ENCODE assay signal across 21 cellular contexts in the genomic region with DNA sequence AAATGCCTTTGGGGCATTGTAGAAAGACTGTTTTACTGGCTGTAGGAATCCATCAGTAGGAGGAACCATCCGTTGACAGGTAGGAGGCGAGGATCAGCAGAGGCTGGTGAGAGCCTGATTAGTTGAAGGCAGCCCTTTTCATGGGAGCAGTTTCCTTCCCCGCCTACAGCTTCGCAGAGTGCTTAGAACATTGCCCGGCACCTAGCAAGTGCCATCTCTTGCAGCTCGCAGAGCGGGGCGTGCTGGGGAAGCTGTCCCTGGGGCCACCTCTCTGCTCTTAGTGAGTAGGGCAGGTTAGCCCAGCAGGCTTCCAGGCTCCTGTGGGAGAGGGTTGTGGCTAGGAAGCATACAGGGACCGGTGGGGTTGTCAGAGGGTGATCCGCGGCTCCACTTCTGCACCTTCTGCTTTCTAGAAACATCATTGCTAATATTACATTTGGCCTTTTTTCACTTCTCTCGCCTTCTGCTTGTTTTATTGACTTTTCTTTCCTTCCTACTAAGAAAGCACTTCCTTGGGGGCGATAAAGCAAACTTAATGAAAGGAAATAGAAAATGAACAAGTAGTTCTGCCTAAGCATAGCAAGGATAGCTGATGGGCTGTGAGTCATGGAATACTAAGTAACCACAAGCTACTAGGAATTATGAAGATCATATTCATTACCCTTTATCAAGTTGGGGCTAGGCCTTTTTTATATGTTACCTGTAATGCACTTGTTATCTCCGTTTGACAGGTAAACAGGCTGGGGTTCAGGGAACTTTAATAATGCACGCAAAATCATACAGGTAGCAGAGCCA.
A peak's percentile ranks its signal among the peaks of the same experiment; 100 is the strongest.
DNase-seq lines count a peak whose midpoint lies in the region; ATAC-seq and TF ChIP-seq lines count a peak whose summit lies in the region.
"Had no signal": no experiment of that assay in that cellular context is flagged by ENCODE, and none has a peak within 500 bp of the region (broad histone marks: within the 10 kb centered on the region; RNA-seq: fewer than 3 reads in every experiment).

No MANE protein-coding gene starts in this region.

- H3K9me3 ChIP-seq in PC-3 (ENCODE audit: low read length), result no peaks in the 10 kb centered on the region
- H3K9me3 ChIP-seq: stomach, uterus had no signal

- H3K4me3 ChIP-seq in PC-3 (ENCODE audit: low read length) (no peak overlapping the region), fibroblast of mammary gland (ENCODE audit: control insufficient read depth, low read depth, low read length) (no peak overlapping the region), retinal pigment epithelial cell (ENCODE audit: low read length) (no peak overlapping the region)
- H3K4me3 ChIP-seq: stomach, uterus had no signal

- no peaks in the 10 kb centered on the region for H3F3A ChIP-seq in PC-3 (ENCODE audit: low read length, unreplicated experiment)

- intact Hi-C loops in PC-3 (cut with micrococcal nuclease), result no loop called here

- no peaks in the 10 kb centered on the region for H3K27me3 Mint-ChIP-seq in activated naive CD4-positive, alpha-beta T cell treated with anti-CD3 and anti-CD28 coated beads, Interleukin-2, amount 50 U/mL, for 24 hours
- H3K27me3 Mint-ChIP-seq in osteocyte (ENCODE audit: unreplicated experiment), result no peaks in the 10 kb centered on the region

- peaks cover 40% of the 10 kb centered on the region for H3K36me3 ChIP-seq in PC-3 (ENCODE audit: low read depth, low read length)
- H3K36me3 ChIP-seq: uterus had no signal

- POLR2A ChIA-PET in PC-3 (lab: Charles Lee; ENCODE audit: unreplicated experiment), result interaction anchor here (0.7 kb wide), 1 partner anchor 152 kb away, joined by 3 read pairs; no protein-coding TSS in a partner anchor

- no peak for DNase-seq in activated naive CD4-positive, alpha-beta T cell treated with anti-CD3 and anti-CD28 coated beads, Interleukin-2, amount 50 U/mL, for 72 hours (ENCODE audit: low spot score in 2 of 2)
- peak; percentile 75 for DNase-seq in PC-3
- DNase-seq in fibroblast of mammary gland (ENCODE audit: low read depth), result peak; percentile 58
- DNase-seq in retinal pigment epithelial cell (ENCODE audit: low read depth), result peak; percentile 19
- DNase-seq in midbrain (lab: John Stamatoyannopoulos, UW), result no peak
- DNase-seq in osteocyte (ENCODE audit: extremely low spot score, unreplicated experiment), result no peak
- no peak for DNase-seq in activated gamma-delta T cell (lab: John Stamatoyannopoulos, UW)
- DNase-seq: ACHN; activated CD4-positive, CD25-positive, alpha-beta regulatory T cell; activated CD8-positive, alpha-beta memory T cell treated with anti-CD3 and anti-CD28 coated beads, Interleukin-2, amount 50 U/mL, for 48 hours; activated naive CD4-positive, alpha-beta T cell treated with anti-CD3 and anti-CD28 coated beads, Interleukin-2, amount 50 U/mL, for 16 hours; COR-L47; GDM1; kidney; NCI-H1436; NK-92 treated with Interleukin-12 subunit alpha and Interleukin-12 subunit beta, amount 100 ng/mL, for 24 hours; stomach; uterus had no signal

- peaks cover 34% of the 10 kb centered on the region for H3K36me3 Mint-ChIP-seq in activated naive CD4-positive, alpha-beta T cell treated with anti-CD3 and anti-CD28 coated beads, Interleukin-2, amount 50 U/mL, for 24 hours
- peaks cover 25 to 38% of the 10 kb centered on the region in 2 donors for H3K36me3 Mint-ChIP-seq in activated naive CD4-positive, alpha-beta T cell treated with anti-CD3 and anti-CD28 coated beads, Interleukin-2, amount 50 U/mL, for 72 hours
- peaks cover 56% of the 10 kb centered on the region for H3K36me3 Mint-ChIP-seq in osteocyte (ENCODE audit: unreplicated experiment)

- no peaks in the 10 kb centered on the region for H3K79me2 ChIP-seq in PC-3 (ENCODE audit: low read length)

- CTCF ChIA-PET in PC-3 (lab: Charles Lee), result interaction anchor here (0.7 kb wide), 1 partner anchor 51 kb away, joined by 3 read pairs; no protein-coding TSS in a partner anchor

- H3K4me3 Mint-ChIP-seq in activated naive CD4-positive, alpha-beta T cell treated with anti-CD3 and anti-CD28 coated beads, Interleukin-2, amount 50 U/mL, for 24 hours, result no peak overlapping the region
- no peak overlapping the region for H3K4me3 Mint-ChIP-seq in osteocyte (ENCODE audit: unreplicated experiment)
- H3K4me3 Mint-ChIP-seq: T-helper 1 cell treated with Interleukin-12 subunit alpha and Interleukin-12 subunit beta and Interleukin-4 antibody, amounts not matched to agents 30 μg/mL and 1 μg/mL, for 36 hours had no signal

- H2AFZ ChIP-seq in PC-3 (ENCODE audit: low read length), result no peak overlapping the region

- peaks cover 20% of the 10 kb centered on the region for H3K4me1 Mint-ChIP-seq in activated naive CD4-positive, alpha-beta T cell treated with anti-CD3 and anti-CD28 coated beads, Interleukin-2, amount 50 U/mL, for 24 hours
- peaks cover 2% of the 10 kb centered on the region for H3K4me1 Mint-ChIP-seq in osteocyte (ENCODE audit: unreplicated experiment)

- H3K9me3 Mint-ChIP-seq in activated naive CD4-positive, alpha-beta T cell treated with anti-CD3 and anti-CD28 coated beads, Interleukin-2, amount 50 U/mL, for 24 hours, result peaks cover 7% of the 10 kb centered on the region
- no peaks in the 10 kb centered on the region for H3K9me3 Mint-ChIP-seq in activated naive CD4-positive, alpha-beta T cell treated with anti-CD3 and anti-CD28 coated beads, Interleukin-2, amount 50 U/mL, for 72 hours
- peaks cover 9% of the 10 kb centered on the region for H3K9me3 Mint-ChIP-seq in osteocyte (ENCODE audit: unreplicated experiment)

- H3K9ac ChIP-seq in PC-3 (ENCODE audit: low read length), result no peak overlapping the region
- H3K9ac ChIP-seq: KMS-11 had no signal

- no peak for ATAC-seq in activated naive CD4-positive, alpha-beta T cell treated with anti-CD3 and anti-CD28 coated beads, Interleukin-2, amount 50 U/mL, for 72 hours
- peak; percentile 92 for ATAC-seq in PC-3

- no peaks in the 10 kb centered on the region for H3K9me2 ChIP-seq in PC-3 (replicated peaks; ENCODE audit: low read length)

- peak overlapping the region; percentile 55 for H3K27ac Mint-ChIP-seq in activated naive CD4-positive, alpha-beta T cell treated with anti-CD3 and anti-CD28 coated beads, Interleukin-2, amount 50 U/mL, for 24 hours
- H3K27ac Mint-ChIP-seq in activated naive CD4-positive, alpha-beta T cell treated with anti-CD3 and anti-CD28 coated beads, Interleukin-2, amount 50 U/mL, for 72 hours, result peak overlapping the region in 1 of 2 donors; percentile 15
- H3K27ac Mint-ChIP-seq in osteocyte (ENCODE audit: unreplicated experiment), result no peak overlapping the region
- H3K27ac Mint-ChIP-seq: T-helper 1 cell treated with Interleukin-12 subunit alpha and Interleukin-12 subunit beta and Interleukin-4 antibody, amounts not matched to agents 30 μg/mL and 1 μg/mL, for 36 hours had no signal

- TF ChIP-seq CTCF in PC-3 (conservative IDR thresholded peaks at IDR 0.05; ENCODE audit: low read depth, low read length), result no peak
- no peak for TF ChIP-seq CTCF in fibroblast of mammary gland (conservative IDR thresholded peaks at IDR 0.05; ENCODE audit: control insufficient read depth, insufficient read depth, low read depth, low read length)
- TF ChIP-seq CTCF in retinal pigment epithelial cell (conservative IDR thresholded peaks at IDR 0.05; ENCODE audit: low read depth, low read length), result no peak
- TF ChIP-seq CTCF in osteocyte (IDR thresholded peaks at IDR 0.05), result no peak

- no peak overlapping the region for H3K4me2 ChIP-seq in PC-3 (ENCODE audit: low read length)
- H3K4me2 ChIP-seq: KMS-11 had no signal

- H3K27ac ChIP-seq in PC-3 (ENCODE audit: low read length), result no peak overlapping the region
- H3K27ac ChIP-seq: KMS-11, stomach, uterus had no signal

- peaks cover 12% of the 10 kb centered on the region for H3K4me1 ChIP-seq in PC-3 (ENCODE audit: insufficient read depth, low read length)
- H3K4me1 ChIP-seq: uterus had no signal

- BruUV-seq in PC-3 (replicated peaks; lab: Mats Ljungman, UMichigan), result no TSS peak

- no peaks in the 10 kb centered on the region for H3K27me3 ChIP-seq in PC-3 (ENCODE audit: low read length)
- H3K27me3 ChIP-seq: stomach, uterus had no signal

- H4K20me1 ChIP-seq in PC-3 (ENCODE audit: low read length), result peaks cover 4% of the 10 kb centered on the region; the same call in 1 of the 2 replicates

Comparison
In these comparisons a context has a peak if more than half of its experiments do, and no peak if none do; other contexts are left out.
1. DNase-seq: peak in PC-3 (single experiment), fibroblast of mammary gland (single experiment) and retinal pigment epithelial cell (single experiment); none in activated naive CD4-positive, alpha-beta T cell treated with anti-CD3 and anti-CD28 coated beads, Interleukin-2, amount 50 U/mL, for 72 hours (0 of 2), midbrain (single experiment), osteocyte (single experiment) and activated gamma-delta T cell (single experiment).